In genomic region chr7:100680589-100681271, GRCh38 we compare ENCODE assay signal across 2 cellular contexts.
TF ChIP-seq lines count a peak whose summit lies in the region.

No MANE protein-coding gene starts in this region.

TF ChIP-seq in SK-N-SH, 30 proteins besides CTCF, POLR2A, EP300 and RAD21 (continued from another document):
- TF ChIP-seq TAF1 (IDR thresholded peaks at IDR 0.05; ENCODE audit: borderline replicate concordance, low read depth, low read length) (no peak), PBX3 (IDR thresholded peaks at IDR 0.05) (peak; percentile 4; the same call in 1 of the 2 replicates), FOSL2 (IDR thresholded peaks at IDR 0.05; ENCODE audit: borderline replicate concordance, low read depth) (no peak), NRF1 (IDR thresholded peaks at IDR 0.05; ENCODE audit: low read depth, low read length) (no peak)

TF ChIP-seq in SK-N-SH treated with all-trans-retinoic acid at 6 μM for 48 hours, 23 proteins besides CTCF, POLR2A, EP300 and RAD21:
- no peak for TF ChIP-seq CSRNP3 (CRISPR knock-in tag; IDR thresholded peaks at IDR 0.05)
- TF ChIP-seq SNAI2 (CRISPR knock-in tag; IDR thresholded peaks at IDR 0.05) = no peak
- TF ChIP-seq OSR1 (CRISPR knock-in tag; IDR thresholded peaks at IDR 0.05) = no peak
- no peak for TF ChIP-seq ZC3H10 (CRISPR knock-in tag; IDR thresholded peaks at IDR 0.05)
- TF ChIP-seq TCF4 (CRISPR knock-in tag; IDR thresholded peaks at IDR 0.05; ENCODE audit: borderline replicate concordance) = no peak
- TF ChIP-seq BACH2 (CRISPR knock-in tag; IDR thresholded peaks at IDR 0.05; ENCODE audit: borderline replicate concordance) = no peak
- TF ChIP-seq RARB (CRISPR knock-in tag; IDR thresholded peaks at IDR 0.05) = no peak
- no peak for TF ChIP-seq PPARA (CRISPR knock-in tag; IDR thresholded peaks at IDR 0.05; ENCODE audit: borderline replicate concordance)
- TF ChIP-seq PATZ1 (CRISPR knock-in tag; IDR thresholded peaks at IDR 0.05; ENCODE audit: borderline replicate concordance) = no peak
- TF ChIP-seq CREB5 (CRISPR knock-in tag; IDR thresholded peaks at IDR 0.05; ENCODE audit: low read depth) = no peak
- no peak for TF ChIP-seq ARNTL (CRISPR knock-in tag; IDR thresholded peaks at IDR 0.05; ENCODE audit: borderline replicate concordance, low read depth)
- no peak for TF ChIP-seq ZNF70 (CRISPR knock-in tag; IDR thresholded peaks at IDR 0.05)
- no peak for TF ChIP-seq ZNF565 (CRISPR knock-in tag; conservative IDR thresholded peaks at IDR 0.05; ENCODE audit: low read depth)
- no peak for TF ChIP-seq TSHZ2 (CRISPR knock-in tag; IDR thresholded peaks at IDR 0.05)
- TF ChIP-seq ISL1 (CRISPR knock-in tag; IDR thresholded peaks at IDR 0.05) = no peak
- no peak for TF ChIP-seq POU6F1 (CRISPR knock-in tag; IDR thresholded peaks at IDR 0.05; ENCODE audit: borderline replicate concordance, low read depth)
- no peak for TF ChIP-seq CSDC2 (CRISPR knock-in tag; IDR thresholded peaks at IDR 0.05)
- TF ChIP-seq ESRRG (CRISPR knock-in tag; IDR thresholded peaks at IDR 0.05) = no peak
- TF ChIP-seq TOX (CRISPR knock-in tag; IDR thresholded peaks at IDR 0.05; ENCODE audit: borderline replicate concordance) = no peak
TF ChIP-seq in SK-N-SH treated with all-trans-retinoic acid at 6 μM for 48 hours: peak in this region for 0.
